In genomic region chr2:47629501-47630460, GRCh38 we compare ENCODE assay signal across 20 cellular contexts. TPM values are rescaled to one million over a fixed set of nuclear protein-coding genes. Genes with fewer than 3 reads are reported as not detected.
DNase-seq lines count a peak whose midpoint lies in the region; ATAC-seq, FAIRE-seq and TF ChIP-seq lines count a peak whose summit lies in the region.
"Had no signal": no experiment of that assay in that cellular context is flagged by ENCODE, and none has a peak within 500 bp of the region (broad histone marks: within the 10 kb centered on the region; RNA-seq: fewer than 3 reads in every experiment).

No MANE protein-coding gene starts in this region.

- H3K79me1 ChIP-seq in H1 (ENCODE audit: low read depth, low read length) = no peaks in the 10 kb centered on the region
- H3K79me1 ChIP-seq in trophoblast cell (ENCODE audit: low read length) = no peaks in the 10 kb centered on the region

- WGBS in H1 (ENCODE audit: extremely low coverage in 1 of 2, insufficient coverage in 1 of 2, insufficient read length in 1 of 2, insufficient replicate concordance in 2 of 2, low coverage in 1 of 2, low lambda C conversion rate in 2 of 2, missing lambda C conversion rate in 1 of 2), 2 experiments = 79% methylated on average over 7 of the region's 7 CpGs; no CpG with 5 or more reads in 1 of the 2 experiments
- WGBS in trophoblast cell (ENCODE audit: extremely low coverage, insufficient coverage, insufficient read length) = no CpG with 5 or more reads among the region's 7 CpGs

- H3K36me3 Mint-ChIP-seq in activated naive CD4-positive, alpha-beta T cell treated with anti-CD3 and anti-CD28 coated beads, Interleukin-2, amount 50 U/mL, for 24 hours = no peaks in the 10 kb centered on the region
- no peaks in the 10 kb centered on the region for H3K36me3 Mint-ChIP-seq in mesothelial cell of epicardium
- H3K36me3 Mint-ChIP-seq: CD4-positive, CD25-positive, alpha-beta regulatory T cell had no signal

- H3K4me2 ChIP-seq in H1 (ENCODE audit: insufficient read depth in 1 of 2, low read depth in 2 of 2, low read length in 2 of 2) = no peak overlapping the region; a peak in 1 of 4 replicates
- H3K4me2 ChIP-seq in trophoblast cell (ENCODE audit: low read length) = no peak overlapping the region

- H3K4ac ChIP-seq in H1 (replicated peaks; ENCODE audit: insufficient read length, low read depth, low read length) (no peak overlapping the region), trophoblast cell (ENCODE audit: low read depth, low read length) (no peak overlapping the region)

- TF ChIP-seq RAD21 in H1 (IDR thresholded peaks at IDR 0.05 in 1 of 2, conservative IDR thresholded peaks at IDR 0.05 in 1 of 2; ENCODE audit: low read depth in 2 of 2, low read length in 2 of 2) = no peak

- no peak for TF ChIP-seq POLR2A in H1 (IDR thresholded peaks at IDR 0.05; ENCODE audit: control extremely low read depth in 1 of 2, low read depth in 2 of 2, low read length in 2 of 2)

- H4K5ac ChIP-seq in H1 (ENCODE audit: insufficient read length, low read depth, low read length) = no peak overlapping the region

- H3K4me3 ChIP-seq in H1 (ENCODE audit: extremely low read depth in 1 of 4, insufficient read depth in 2 of 4, low read depth in 3 of 4, low read length in 4 of 4) (no peak overlapping the region), trophoblast cell (ENCODE audit: low read depth, low read length) (no peak overlapping the region)

- no peak for ATAC-seq in HG02623 (IDR thresholded peaks at IDR 0.05; ENCODE audit: unreplicated experiment)

- H3K36me3 ChIP-seq in H1 (ENCODE audit: control insufficient read depth in 2 of 4, insufficient read depth in 4 of 4, low read length in 3 of 4) (no peaks in the 10 kb centered on the region), trophoblast cell (ENCODE audit: control insufficient read depth in 1 of 2, insufficient read depth in 2 of 2, low read length in 2 of 2) (no peaks in the 10 kb centered on the region)
- H3K36me3 ChIP-seq: BE2C had no signal

- POLR2A ChIA-PET in H1 (lab: Charles Lee; ENCODE audit: partially characterized antibody) = no interaction called here

- peak overlapping the region; percentile 40; the same call in 1 of the 2 replicates for H2BK20ac ChIP-seq in H1 (ENCODE audit: low read length)

- H2BK5ac ChIP-seq in H1 (ENCODE audit: low read depth, low read length) (no peak overlapping the region), trophoblast cell (ENCODE audit: low read depth, low read length, poor library complexity) (no peak overlapping the region)

- no peak for TF ChIP-seq EP300 in H1 (IDR thresholded peaks at IDR 0.05; ENCODE audit: borderline replicate concordance in 1 of 2, low read depth in 2 of 2, low read length in 2 of 2)

- H3K14ac ChIP-seq in H1 (ENCODE audit: insufficient read length) (no peak overlapping the region), trophoblast cell (ENCODE audit: low read length) (no peak overlapping the region)

- no peak overlapping the region for H4K12ac ChIP-seq in trophoblast cell (ENCODE audit: low read depth, low read length)

- H3K18ac ChIP-seq in H1 (ENCODE audit: extremely low read depth, low read length) (peak overlapping the region; percentile 15), trophoblast cell (ENCODE audit: low read length) (no peak overlapping the region)

- no peak overlapping the region for H3K27ac ChIP-seq in H1 (ENCODE audit: low read depth, low read length)
- H3K27ac ChIP-seq in trophoblast cell (ENCODE audit: low read depth, low read length) = no peak overlapping the region

- peaks cover 0 to 2% (median 0%) of the 10 kb centered on the region in 4 experiments; a peak in 2 of 7 replicates for H3K4me1 ChIP-seq in H1 (replicated peaks in 1 of 4; ENCODE audit: control insufficient read depth in 3 of 4, insufficient read depth in 4 of 4, low read length in 3 of 4)
- peaks cover 4 to 9% of the 10 kb centered on the region in 2 experiments for H3K4me1 ChIP-seq in trophoblast cell (ENCODE audit: control insufficient read depth in 1 of 2, insufficient read depth in 2 of 2, low read length in 2 of 2)
- H3K4me1 ChIP-seq: BE2C had no signal

- H3K23ac ChIP-seq in H1 (ENCODE audit: insufficient read length) = no peak overlapping the region
- no peak overlapping the region for H3K23ac ChIP-seq in trophoblast cell (ENCODE audit: low read length)

- H2AFZ ChIP-seq in H1 (ENCODE audit: low read length) = no peak overlapping the region
- H2AFZ ChIP-seq in trophoblast cell (ENCODE audit: insufficient read depth, low read length, poor library complexity) = no peak overlapping the region

- H2AK5ac ChIP-seq in H1 (ENCODE audit: low read depth, low read length) (no peak overlapping the region), trophoblast cell (ENCODE audit: low read length) (no peak overlapping the region)

- no peak overlapping the region for H4K91ac ChIP-seq in H1 (replicated peaks; ENCODE audit: insufficient read length, low read length)
- no peak overlapping the region for H4K91ac ChIP-seq in trophoblast cell (ENCODE audit: low read depth, low read length)

- H2BK120ac ChIP-seq in H1 (replicated peaks; ENCODE audit: low read depth, low read length) = no peak overlapping the region
- no peak overlapping the region for H2BK120ac ChIP-seq in trophoblast cell (ENCODE audit: insufficient read depth, low read length, poor library complexity)

- peak overlapping the region; percentile 75; the same call in 1 of the 2 replicates for H2BK15ac ChIP-seq in H1 (ENCODE audit: low read length)

- peak overlapping the region; percentile 3 for H3K27ac Mint-ChIP-seq in activated naive CD4-positive, alpha-beta T cell treated with anti-CD3 and anti-CD28 coated beads, Interleukin-2, amount 50 U/mL, for 24 hours
- H3K27ac Mint-ChIP-seq in mesothelial cell of epicardium = no peak overlapping the region
- H3K27ac Mint-ChIP-seq: CD4-positive, CD25-positive, alpha-beta regulatory T cell had no signal

- H2BK12ac ChIP-seq in H1 (ENCODE audit: low read depth, low read length) (no peak overlapping the region; the same call in 1 of the 2 replicates), trophoblast cell (ENCODE audit: low read length) (no peak overlapping the region)

- no peak for DNase-seq in activated naive CD4-positive, alpha-beta T cell treated with Interleukin-2 at 50 U/mL for 16 hours
- DNase-seq in H1 (ENCODE audit: low read depth in 1 of 2, low spot score in 2 of 2) (no peak), trophoblast cell (peak; percentile 90 to 91), T-helper 1 cell (no peak), mesothelial cell of epicardium (ENCODE audit: low spot score in 2 of 2, unreplicated experiment in 2 of 2) (no peak)
- DNase-seq: BE2C; CD4-positive, CD25-positive, alpha-beta regulatory T cell; COR-L47; DMS 273 treated with DMSO at 0.1 percent for 48 hours; DND-41; HCEC 1CT; KG1; MV-4-11; NCI-H187; NCI-H2107; NCI-H510A had no signal

- no peaks in the 10 kb centered on the region for H3K9me3 Mint-ChIP-seq in activated naive CD4-positive, alpha-beta T cell treated with anti-CD3 and anti-CD28 coated beads, Interleukin-2, amount 50 U/mL, for 24 hours
- H3K9me3 Mint-ChIP-seq in mesothelial cell of epicardium = no peaks in the 10 kb centered on the region

- H3K9ac ChIP-seq in H1 (replicated peaks in 1 of 4; ENCODE audit: extremely low read depth in 1 of 4, low read depth in 3 of 4, low read length in 3 of 4) = no peak overlapping the region; a peak in 1 of 7 replicates
- no peak overlapping the region for H3K9ac ChIP-seq in trophoblast cell (ENCODE audit: low read length)

- CTCF ChIA-PET in H1 (lab: Charles Lee; ENCODE audit: partially characterized antibody) = interaction anchor here (1.4 kb wide), 1 partner anchor 25 kb away, joined by 7 read pairs; no protein-coding TSS in a partner anchor

- TF ChIP-seq CTCF in H1 (IDR thresholded peaks at IDR 0.05; ENCODE audit: control extremely low read depth in 1 of 3, insufficient read depth in 1 of 3, low read depth in 1 of 3, low read length in 3 of 3) (no peak), mesothelial cell of epicardium (IDR thresholded peaks at IDR 0.05; ENCODE audit: unreplicated experiment) (no peak)

- H4K8ac ChIP-seq in H1 (ENCODE audit: extremely low read depth, insufficient read depth, low read length) = no peak overlapping the region
- H4K8ac ChIP-seq in trophoblast cell (ENCODE audit: low read depth, low read length) = no peak overlapping the region

- H3K23me2 ChIP-seq in H1 (ENCODE audit: low read depth, low read length) = no peaks in the 10 kb centered on the region

- no peaks in the 10 kb centered on the region for H3K27me3 Mint-ChIP-seq in activated naive CD4-positive, alpha-beta T cell treated with anti-CD3 and anti-CD28 coated beads, Interleukin-2, amount 50 U/mL, for 24 hours
- no peaks in the 10 kb centered on the region for H3K27me3 Mint-ChIP-seq in mesothelial cell of epicardium (ENCODE audit: low read depth)

- no peak overlapping the region for H3K56ac ChIP-seq in H1 (replicated peaks; ENCODE audit: insufficient read length, low read depth, low read length)

- no peaks in the 10 kb centered on the region for H3K79me2 ChIP-seq in H1 (ENCODE audit: control insufficient read depth in 1 of 2, insufficient read depth in 2 of 2, low read length in 2 of 2)
- no peaks in the 10 kb centered on the region for H3K79me2 ChIP-seq in trophoblast cell (ENCODE audit: control insufficient read depth, insufficient read depth, low read length, poor library complexity)

- no peaks in the 10 kb centered on the region for H3K9me3 ChIP-seq in H1 (ENCODE audit: insufficient read depth in 2 of 2, low read depth in 1 of 2, low read length in 1 of 2)
- no peaks in the 10 kb centered on the region for H3K9me3 ChIP-seq in trophoblast cell (ENCODE audit: insufficient read depth, low read depth, low read length)
- H3K9me3 ChIP-seq: BE2C had no signal

- no peaks in the 10 kb centered on the region for H3K4me1 Mint-ChIP-seq in activated naive CD4-positive, alpha-beta T cell treated with anti-CD3 and anti-CD28 coated beads, Interleukin-2, amount 50 U/mL, for 24 hours
- no peaks in the 10 kb centered on the region for H3K4me1 Mint-ChIP-seq in mesothelial cell of epicardium
- H3K4me1 Mint-ChIP-seq: CD4-positive, CD25-positive, alpha-beta regulatory T cell had no signal

- no peaks in the 10 kb centered on the region for H4K20me1 ChIP-seq in H1 (replicated peaks in 1 of 2; ENCODE audit: control insufficient read depth in 1 of 2, insufficient read depth in 2 of 2, low read length in 2 of 2)

- FAIRE-seq in H1 (lab: Jason Lieb, UNC) = no peak
- FAIRE-seq: A204.1, G401.6 had no signal

- H3K4me3 Mint-ChIP-seq in activated naive CD4-positive, alpha-beta T cell treated with anti-CD3 and anti-CD28 coated beads, Interleukin-2, amount 50 U/mL, for 24 hours = no peak overlapping the region
- no peak overlapping the region for H3K4me3 Mint-ChIP-seq in mesothelial cell of epicardium
- H3K4me3 Mint-ChIP-seq: CD4-positive, CD25-positive, alpha-beta regulatory T cell had no signal

- H3K27me3 ChIP-seq in H1 (replicated peaks in 1 of 4; ENCODE audit: control insufficient read depth in 3 of 4, extremely low read depth in 1 of 4, insufficient read depth in 3 of 4, low read length in 3 of 4) (no peaks in the 10 kb centered on the region; a peak in 1 of 7 replicates), trophoblast cell (ENCODE audit: insufficient read depth, low read length) (no peaks in the 10 kb centered on the region)
- H3K27me3 ChIP-seq: BE2C had no signal

RNA-seq across cellular contexts. Expression of gene KCNK12, which starts 59.0 kb away (rescaled TPM):
- 7.2 and 8.5 TPM in 2 replicates for total RNA-seq in H1 (2021; fragmentation: NEBNext Ultra II Directional; extraction: Animal tissue kit (Norgen Biotek cat#: 25700))
- 8.4 and 10.1 TPM in 2 replicates for polyA plus RNA-seq in H1 (2011; rRNA removed)
- 6.4 TPM for polyA plus RNA-seq in H1 (2011; cell fraction: cytosol; rRNA removed)
- 9.6 TPM for polyA plus RNA-seq in H1 (2011; cell fraction: nucleus; rRNA removed)
- 2.5 to 7.0 TPM (median 5.2 TPM) in 4 replicates for polyA plus RNA-seq in H1 (2012, experiment 1 of 2)
- 2.4 TPM for polyA plus RNA-seq in H1 (2012, experiment 2 of 2)
- 4.2 TPM for polyA plus RNA-seq in H1 (2013, experiment 1 of 2)
- polyA plus RNA-seq in H1 (2013, experiment 2 of 2) = 4.1 TPM
- 3.8 and 4.5 TPM in 2 replicates for polyA minus RNA-seq in H1 (2011; rRNA and poly(A)+ RNA removed)
- 6.3 TPM for polyA minus RNA-seq in H1 (2011; cell fraction: cytosol; rRNA and poly(A)+ RNA removed)
- polyA minus RNA-seq in H1 (2011; cell fraction: nucleus; rRNA and poly(A)+ RNA removed) = 8.6 TPM
- polyA plus RNA-seq in trophoblast cell (2013) = 5.4 and 5.9 TPM in 2 replicates
- 0.02 to 0.20 TPM in 2 of 3 replicates, not detected in the other for total RNA-seq in mesothelial cell of epicardium

Comparison
In these comparisons a context has a peak if more than half of its experiments do, and no peak if none do; other contexts are left out.
1. DNase-seq: peak in trophoblast cell (2 of 2); none in activated naive CD4-positive, alpha-beta T cell treated with Interleukin-2 at 50 U/mL for 16 hours (single experiment), H1 (0 of 2), T-helper 1 cell (0 of 5) and mesothelial cell of epicardium (0 of 2).